Comparison of ENCODE assay signal across 1 cellular context in genomic region chr6:24761193-24761835, GRCh38.
TF ChIP-seq lines count a peak whose summit lies in the region.

No MANE protein-coding gene starts in this region.

TF ChIP-seq in HepG2, 621 proteins besides CTCF, POLR2A, EP300 and RAD21 (continued from another document):
- TF ChIP-seq ZBTB40 (IDR thresholded peaks at IDR 0.05), result no peak
- TF ChIP-seq ZBTB40 (CRISPR knock-in tag; IDR thresholded peaks at IDR 0.05), result no peak
- TF ChIP-seq TEAD2 (CRISPR knock-in tag; IDR thresholded peaks at IDR 0.05), result no peak
- no peak for TF ChIP-seq FOXK2 (IDR thresholded peaks at IDR 0.05)
- TF ChIP-seq POGZ (CRISPR knock-in tag; IDR thresholded peaks at IDR 0.05), result no peak
